In the genomic region with DNA sequence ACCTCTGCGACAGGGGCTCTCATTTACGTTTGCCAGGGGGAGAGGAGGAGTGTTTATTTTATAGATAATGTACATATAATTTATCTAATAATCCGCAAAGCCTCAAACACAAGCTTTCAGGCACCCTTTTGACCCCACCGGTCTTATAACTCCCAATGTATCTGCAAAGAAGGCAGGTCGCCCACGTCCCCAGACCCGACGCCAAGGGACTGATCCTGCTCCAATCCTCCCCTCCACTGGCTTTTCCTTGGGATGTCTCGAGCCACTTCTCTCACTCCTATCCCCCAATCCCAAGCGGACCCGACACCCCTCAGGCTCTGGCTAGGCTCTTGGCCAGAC, we compare ENCODE assay signal across 8 cellular contexts. TPM values are rescaled to one million over a fixed set of nuclear protein-coding genes. Genes with fewer than 3 reads are reported as not detected.
DNase-seq lines count a peak whose midpoint lies in the region; ATAC-seq and TF ChIP-seq lines count a peak whose summit lies in the region.

No MANE protein-coding gene starts in this region.

- in situ Hi-C loops in transverse colon (cut with MboI; ENCODE audit: low pct_ligation_motif_present in 1 of 4, low pct_unique_long_range_greater_than_20kb in 1 of 4, low sequenced_read_pairs in 3 of 4): loop anchor here in 1 of 4 donors (25.0 kb wide), 1 partner anchor 540 kb away; a partner anchor contains a TSS

- 0 to 2% methylated on average over 1 to 11 of the region's 11 CpGs for WGBS in transverse colon (ENCODE audit: low coverage in 1 of 2), 2 donors

- peaks cover 13 to 50% (median 29%) of the 10 kb centered on the region in 4 donors for H3K4me1 ChIP-seq in transverse colon

- no peak for TF ChIP-seq EP300 in transverse colon (IDR thresholded peaks at IDR 0.05; ENCODE audit: low read depth)

- peaks cover 8% of the 10 kb centered on the region for H3K36me3 Mint-ChIP-seq in activated naive CD8-positive, alpha-beta T cell treated with anti-CD3 and anti-CD28 coated beads, Interleukin-2, amount 10 ng/mL, durations not matched to agents 7 days and 5 days

- no peaks in the 10 kb centered on the region for H3K9me3 Mint-ChIP-seq in activated naive CD8-positive, alpha-beta T cell treated with anti-CD3 and anti-CD28 coated beads, Interleukin-2, amount 10 ng/mL, durations not matched to agents 7 days and 5 days

- peak overlapping the region; percentile 93 to 97 (median 95) for H3K27ac ChIP-seq in transverse colon

- DNase-seq in COLO829 (ENCODE audit: low spot score) (peak; percentile 16), left lobe of liver (ENCODE audit: low spot score) (no peak), transverse colon (no peak)
- DNase-seq in activated naive CD8-positive, alpha-beta T cell treated with anti-CD3 and anti-CD28 coated beads, Interleukin-2, amount 10 ng/mL, durations not matched to agents 7 days and 5 days: no peak

- H3K27me3 Mint-ChIP-seq in activated naive CD8-positive, alpha-beta T cell treated with anti-CD3 and anti-CD28 coated beads, Interleukin-2, amount 10 ng/mL, durations not matched to agents 7 days and 5 days: no peaks in the 10 kb centered on the region

- intact Hi-C loops in transverse colon (cut with DNase I; ENCODE audit: low total_unique reads): loop anchor here (10.0 kb wide), 1 partner anchor 232 kb away; no protein-coding TSS in a partner anchor

- peaks cover 0 to 1% (median 0%) of the 10 kb centered on the region in 4 donors for H3K36me3 ChIP-seq in transverse colon

- peak overlapping the region; percentile 97 for H3K4me3 Mint-ChIP-seq in activated naive CD8-positive, alpha-beta T cell treated with anti-CD3 and anti-CD28 coated beads, Interleukin-2, amount 10 ng/mL, durations not matched to agents 7 days and 5 days

- H3K4me1 Mint-ChIP-seq in activated naive CD8-positive, alpha-beta T cell treated with anti-CD3 and anti-CD28 coated beads, Interleukin-2, amount 10 ng/mL, durations not matched to agents 7 days and 5 days: peaks cover 25% of the 10 kb centered on the region

- no peak for TF ChIP-seq POLR2A in transverse colon (IDR thresholded peaks at IDR 0.05)

- peak overlapping the region; percentile 99 for H3K27ac Mint-ChIP-seq in activated naive CD8-positive, alpha-beta T cell treated with anti-CD3 and anti-CD28 coated beads, Interleukin-2, amount 10 ng/mL, durations not matched to agents 7 days and 5 days

- H3K4me3 ChIP-seq in transverse colon: peak overlapping the region; percentile 76 to 99 (median 90)

- ATAC-seq in HG03095 (IDR thresholded peaks at IDR 0.05; ENCODE audit: unreplicated experiment): peak; percentile 5
- ATAC-seq in activated naive CD8-positive, alpha-beta T cell treated with anti-CD3 and anti-CD28 coated beads, Interleukin-2, amount 10 ng/mL, durations not matched to agents 7 days and 5 days (ENCODE audit: low read depth): no peak
- ATAC-seq in left lobe of liver: peak; percentile 21
- no peak for ATAC-seq in HG03280 (IDR thresholded peaks at IDR 0.05; ENCODE audit: unreplicated experiment)
- no peak for ATAC-seq in HG03139 (IDR thresholded peaks at IDR 0.05; ENCODE audit: unreplicated experiment)
- ATAC-seq in HG03520 (IDR thresholded peaks at IDR 0.05; ENCODE audit: unreplicated experiment): no peak

- POLR2A ChIA-PET in activated naive CD8-positive, alpha-beta T cell treated with anti-CD3 and anti-CD28 coated beads, Interleukin-2, amount 10 ng/mL, durations not matched to agents 7 days and 5 days (lab: Charles Lee): interaction anchor here (0.6 to 2.3 kb wide), 6 partner anchors 13 to 342 kb away, joined by 3 to 11 read pairs (median 4); a partner anchor contains a TSS

- H3K27me3 ChIP-seq in transverse colon: no peaks in the 10 kb centered on the region

- no peak for TF ChIP-seq CTCF in transverse colon (IDR thresholded peaks at IDR 0.05)

- no peaks in the 10 kb centered on the region for H3K9me3 ChIP-seq in transverse colon

RNA-seq across cellular contexts. Expression of a gene that starts 0.5 kb away (rescaled TPM):
- total RNA-seq in activated naive CD8-positive, alpha-beta T cell treated with anti-CD3 and anti-CD28 coated beads, Interleukin-2, amount 10 ng/mL, durations not matched to agents 7 days and 5 days: 10 to 100 TPM; 32.5 to 34.3 TPM
- total RNA-seq in left lobe of liver: 5.9 TPM
- total RNA-seq in transverse colon: 10 to 100 TPM; 11.6 to 22.4 (median 17.2) TPM

Comparison
In these comparisons a context has a peak if more than half of its experiments do, and no peak if none do; other contexts are left out.
1. ATAC-seq: peak in HG03095 (single experiment) and left lobe of liver (single experiment); none in activated naive CD8-positive, alpha-beta T cell treated with anti-CD3 and anti-CD28 coated beads, Interleukin-2, amount 10 ng/mL, durations not matched to agents 7 days and 5 days (single experiment), HG03280 (single experiment), HG03139 (single experiment) and HG03520 (single experiment).